Comparison of ENCODE assay signal across 28 cellular contexts in the genomic region with DNA sequence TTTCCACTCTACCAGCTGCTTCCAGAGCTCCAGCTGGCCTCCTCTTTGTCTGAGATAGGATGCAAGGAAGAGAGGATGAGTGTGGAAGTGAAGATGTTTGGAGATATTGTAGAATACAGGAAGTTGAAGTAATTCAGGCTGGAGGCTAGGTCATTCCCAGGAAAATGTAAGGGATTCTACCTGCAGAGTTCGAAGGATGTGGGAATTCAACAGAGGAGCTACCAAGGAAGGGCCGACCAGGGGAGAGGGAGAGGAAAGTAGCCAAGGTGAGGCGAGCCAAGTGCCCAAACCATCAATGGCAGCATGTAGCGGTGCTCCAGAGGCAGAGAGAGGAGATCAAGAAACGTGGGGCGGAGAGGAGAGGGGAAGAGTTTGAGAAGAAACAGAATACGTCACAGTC. TPM values are rescaled to one million over a fixed set of nuclear protein-coding genes. Genes with fewer than 3 reads are reported as not detected.
DNase-seq lines count a peak whose midpoint lies in the region; ATAC-seq and TF ChIP-seq lines count a peak whose summit lies in the region.
"Had no signal": no experiment of that assay in that cellular context is flagged by ENCODE, and none has a peak within 500 bp of the region (broad histone marks: within the 10 kb centered on the region; RNA-seq: fewer than 3 reads in every experiment).

No MANE protein-coding gene starts in this region.

- no peak for DNase-seq in activated T-cell treated with anti-CD3 and anti-CD28 coated beads, Interleukin-2, amount 50 U/mL, for 72 hours
- no peak for DNase-seq in activated T-cell treated with anti-CD3 and anti-CD28 coated beads, Interleukin-2, amount 50 U/mL, for 48 hours
- DNase-seq in MM.1S (peak; percentile 5), esophagus muscularis mucosa (ENCODE audit: extremely low spot score) (peak; percentile 72), COLO829 (ENCODE audit: low spot score) (no peak), NCI-H187 treated with DMSO at 0.1 percent for 48 hours (lab: John Stamatoyannopoulos, UW) (no peak)
- DNase-seq in stimulated activated effector memory CD8-positive, alpha-beta T cell treated with anti-CD3 and anti-CD28 coated beads, Interleukin-12 subunit alpha, Interleukin-12 subunit beta, amount 100 ng/mL, for 72 hours (ENCODE audit: low spot score in 2 of 2), result peak in 1 of 2 donors; percentile 36
- DNase-seq: activated CD4-positive, alpha-beta memory T cell treated with anti-CD3 and anti-CD28 coated beads, Interleukin-2, amount 10 ng/mL, durations not matched to agents 7 days and 5 days; activated CD8-positive, alpha-beta memory T cell treated with anti-CD3 and anti-CD28 coated beads, Interleukin-2, amount 50 U/mL, for 48 hours; activated gamma-delta T cell treated with Interleukin-2 at 50 U/mL for 16 hours; AML-193; amniotic stem cell; effector CD8-positive, alpha-beta T cell; erythroblast; lower lobe of right lung; mucosa of descending colon; NCI-H1105 treated with DMSO at 0.1 percent for 48 hours; NCI-H2029; NCI-H526; SHP77; stimulated activated naive CD8-positive, alpha-beta T cell treated with anti-CD3 and anti-CD28 coated beads, Interleukin-15, amount 100 ng/mL, for 72 hours had no signal

- 74% methylated on average over 7 of the region's 7 CpGs for WGBS in esophagus muscularis mucosa

- H3K27ac ChIP-seq in MM.1S (ENCODE audit: low read length) (no peak overlapping the region), esophagus muscularis mucosa (replicated peaks in 1 of 4) (no peak overlapping the region)
- H3K27ac ChIP-seq: A549, breast epithelium, lower lobe of right lung, neutrophil, vagina had no signal

- H3K27me3 Mint-ChIP-seq in activated T-cell treated with anti-CD3 and anti-CD28 coated beads, Interleukin-2, amount 50 U/mL, for 72 hours (ENCODE audit: low read depth), result peaks cover 63% of the 10 kb centered on the region

- H3K4me2 ChIP-seq in MM.1S (ENCODE audit: low read depth, low read length), result no peak overlapping the region

- H3K4me3 Mint-ChIP-seq in activated T-cell treated with anti-CD3 and anti-CD28 coated beads, Interleukin-2, amount 50 U/mL, for 72 hours, result peak overlapping the region; percentile 38 to 40
- peak overlapping the region; percentile 47 for H3K4me3 Mint-ChIP-seq in stimulated activated effector memory CD8-positive, alpha-beta T cell treated with anti-CD3 and anti-CD28 coated beads, Interleukin-12 subunit alpha, Interleukin-12 subunit beta, amount 100 ng/mL, for 72 hours

- H3K9ac ChIP-seq in MM.1S (ENCODE audit: low read length), result no peak overlapping the region

- H3K27me3 ChIP-seq in MM.1S (replicated peaks; ENCODE audit: insufficient read depth, low read length), result peaks cover 37% of the 10 kb centered on the region
- H3K27me3 ChIP-seq in esophagus muscularis mucosa, result peaks cover 0 to 66% (median 11%) of the 10 kb centered on the region in 4 donors
- H3K27me3 ChIP-seq: vagina had no signal

- H3K4me3 ChIP-seq in MM.1S (ENCODE audit: low read length), result no peak overlapping the region
- no peak overlapping the region for H3K4me3 ChIP-seq in esophagus muscularis mucosa
- H3K4me3 ChIP-seq: mucosa of descending colon had no signal

- peaks cover 0 to 2% of the 10 kb centered on the region in 2 donors for H3K36me3 Mint-ChIP-seq in activated T-cell treated with anti-CD3 and anti-CD28 coated beads, Interleukin-2, amount 50 U/mL, for 72 hours (ENCODE audit: insufficient read depth in 2 of 2)
- H3K36me3 Mint-ChIP-seq in stimulated activated effector memory CD8-positive, alpha-beta T cell treated with anti-CD3 and anti-CD28 coated beads, Interleukin-12 subunit alpha, Interleukin-12 subunit beta, amount 100 ng/mL, for 72 hours, result no peaks in the 10 kb centered on the region

- H3K9me2 ChIP-seq in MM.1S (replicated peaks; ENCODE audit: insufficient read depth, low read length), result no peaks in the 10 kb centered on the region

- no peaks in the 10 kb centered on the region for H4K20me1 ChIP-seq in MM.1S (ENCODE audit: insufficient read depth, low read length)

- no peaks in the 10 kb centered on the region for H3F3A ChIP-seq in MM.1S (ENCODE audit: insufficient read depth, low read length)

- no peaks in the 10 kb centered on the region for H3K79me2 ChIP-seq in MM.1S (ENCODE audit: low read length)

- no peak for TF ChIP-seq EP300 in esophagus muscularis mucosa (IDR thresholded peaks at IDR 0.05)

- H3K4me1 ChIP-seq in MM.1S (ENCODE audit: low read length), result peaks cover 5% of the 10 kb centered on the region; the same call in 1 of the 2 replicates
- H3K4me1 ChIP-seq in esophagus muscularis mucosa, result peaks cover 4 to 17% (median 13%) of the 10 kb centered on the region in 4 donors
- H3K4me1 ChIP-seq: A549, breast epithelium had no signal

- H3K9me3 ChIP-seq in MM.1S (replicated peaks; ENCODE audit: insufficient read depth, low read length), result no peaks in the 10 kb centered on the region
- peaks cover 0 to 7% (median 0%) of the 10 kb centered on the region in 4 donors for H3K9me3 ChIP-seq in esophagus muscularis mucosa
- H3K9me3 ChIP-seq: breast epithelium, lower lobe of right lung, mucosa of descending colon, neutrophil, vagina had no signal

- no peak overlapping the region for H3K27ac Mint-ChIP-seq in activated T-cell treated with anti-CD3 and anti-CD28 coated beads, Interleukin-2, amount 50 U/mL, for 72 hours
- H3K27ac Mint-ChIP-seq in stimulated activated effector memory CD8-positive, alpha-beta T cell treated with anti-CD3 and anti-CD28 coated beads, Interleukin-12 subunit alpha, Interleukin-12 subunit beta, amount 100 ng/mL, for 72 hours, result no peak overlapping the region
- H3K27ac Mint-ChIP-seq: activated CD4-positive, alpha-beta memory T cell treated with anti-CD3 and anti-CD28 coated beads, Interleukin-2, amount 10 ng/mL, durations not matched to agents 7 days and 5 days; stimulated activated naive CD8-positive, alpha-beta T cell treated with anti-CD3 and anti-CD28 coated beads, Interleukin-15, amount 100 ng/mL, for 72 hours had no signal

- no peak for TF ChIP-seq POLR2A in esophagus muscularis mucosa (IDR thresholded peaks at IDR 0.05; ENCODE audit: low read depth)

- intact Hi-C loops in esophagus muscularis mucosa (cut with DNase I), result loop anchor here (2.0 to 10.0 kb wide), 2 partner anchors 98 to 142 kb away; no protein-coding TSS in a partner anchor

- H3K9me3 Mint-ChIP-seq in activated T-cell treated with anti-CD3 and anti-CD28 coated beads, Interleukin-2, amount 50 U/mL, for 72 hours, result no peaks in the 10 kb centered on the region
- no peaks in the 10 kb centered on the region for H3K9me3 Mint-ChIP-seq in stimulated activated effector memory CD8-positive, alpha-beta T cell treated with anti-CD3 and anti-CD28 coated beads, Interleukin-12 subunit alpha, Interleukin-12 subunit beta, amount 100 ng/mL, for 72 hours
- H3K9me3 Mint-ChIP-seq: activated CD4-positive, alpha-beta memory T cell treated with anti-CD3 and anti-CD28 coated beads, Interleukin-2, amount 10 ng/mL, durations not matched to agents 7 days and 5 days; stimulated activated naive CD8-positive, alpha-beta T cell treated with anti-CD3 and anti-CD28 coated beads, Interleukin-15, amount 100 ng/mL, for 72 hours had no signal

- TF ChIP-seq CTCF in MM.1S (IDR thresholded peaks at IDR 0.05; ENCODE audit: low read length), result no peak
- TF ChIP-seq CTCF in esophagus muscularis mucosa (IDR thresholded peaks at IDR 0.05), result no peak

- H3K4me1 Mint-ChIP-seq in activated T-cell treated with anti-CD3 and anti-CD28 coated beads, Interleukin-2, amount 50 U/mL, for 72 hours (ENCODE audit: low read depth), result peaks cover 15% of the 10 kb centered on the region
- H3K4me1 Mint-ChIP-seq in stimulated activated effector memory CD8-positive, alpha-beta T cell treated with anti-CD3 and anti-CD28 coated beads, Interleukin-12 subunit alpha, Interleukin-12 subunit beta, amount 100 ng/mL, for 72 hours, result peaks cover 18% of the 10 kb centered on the region

- no peak for ATAC-seq in activated T-cell treated with anti-CD3 and anti-CD28 coated beads, Interleukin-2, amount 50 U/mL, for 72 hours (replicated peaks in 1 of 2)
- no peak for ATAC-seq in stimulated activated effector memory CD8-positive, alpha-beta T cell treated with anti-CD3 and anti-CD28 coated beads, Interleukin-12 subunit alpha, Interleukin-12 subunit beta, amount 100 ng/mL, for 72 hours
- ATAC-seq in HG02885 (IDR thresholded peaks at IDR 0.05; ENCODE audit: poor library complexity, unreplicated experiment), result no peak
- ATAC-seq: activated CD4-positive, CD25-positive, alpha-beta regulatory T cell treated with anti-CD3 and anti-CD28 coated beads, Interleukin-2, amount 50 U/mL, for 24 hours had no signal

- H3K36me3 ChIP-seq in MM.1S (replicated peaks; ENCODE audit: insufficient read depth, low read length) (no peaks in the 10 kb centered on the region), esophagus muscularis mucosa (no peaks in the 10 kb centered on the region)
- H3K36me3 ChIP-seq: breast epithelium, lower lobe of right lung, neutrophil, vagina had no signal

- H2AFZ ChIP-seq in MM.1S (ENCODE audit: low read length), result no peak overlapping the region

RNA-seq across cellular contexts. Expression of gene EPHB3, which starts 49.0 kb away (rescaled TPM):
- under 1 TPM; 0.12 to 0.50 TPM for total RNA-seq in activated T-cell treated with anti-CD3 and anti-CD28 coated beads, Interleukin-2, amount 50 U/mL, for 72 hours
- total RNA-seq in esophagus muscularis mucosa, result 1 to 10 TPM; 1.5 to 6.1 (median 3.5) TPM
- total RNA-seq: pulmonary artery endothelial cell had no signal

Comparison
In these comparisons a context has a peak if more than half of its experiments do, and no peak if none do; other contexts are left out.
1. DNase-seq: peak in MM.1S (single experiment) and esophagus muscularis mucosa (single experiment); none in activated T-cell treated with anti-CD3 and anti-CD28 coated beads, Interleukin-2, amount 50 U/mL, for 72 hours (0 of 2), activated T-cell treated with anti-CD3 and anti-CD28 coated beads, Interleukin-2, amount 50 U/mL, for 48 hours (0 of 2), COLO829 (single experiment) and NCI-H187 treated with DMSO at 0.1 percent for 48 hours (single experiment).